ENCODE assay signal across 17 cellular contexts in the genomic region with DNA sequence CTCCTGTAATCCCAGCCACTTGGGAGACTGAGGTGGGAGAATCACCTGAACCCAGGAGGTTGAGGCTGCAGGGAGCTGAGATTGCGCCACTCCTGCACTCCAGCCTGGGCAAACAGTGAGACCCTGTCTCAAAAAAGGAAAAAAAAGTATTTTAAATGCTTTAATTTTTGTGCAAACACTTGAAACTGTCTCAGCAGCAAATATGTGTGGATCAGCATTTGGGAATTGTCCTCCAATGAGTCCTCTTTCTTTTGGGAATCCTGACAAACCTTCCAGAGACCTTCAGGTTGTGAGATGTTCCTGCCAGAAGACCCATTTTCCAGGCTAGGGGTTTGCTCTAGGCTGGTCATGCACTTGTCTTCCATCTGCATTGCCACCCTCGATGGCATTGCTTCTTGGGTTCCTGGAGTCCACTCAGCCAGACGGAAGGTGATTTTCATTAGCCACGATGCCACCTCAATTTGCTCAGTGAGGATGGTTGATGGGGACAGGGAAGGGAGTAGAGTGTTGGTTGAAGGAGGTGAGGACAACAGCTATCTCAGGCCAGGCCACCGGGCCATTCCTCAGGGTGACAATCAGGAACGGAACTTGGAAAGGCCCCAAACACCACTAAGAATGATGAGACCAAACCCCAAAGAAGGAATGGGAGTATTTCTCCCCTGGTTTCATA. TPM values are rescaled to one million over a fixed set of nuclear protein-coding genes. Genes with fewer than 3 reads are reported as not detected.
A peak's percentile ranks its signal among the peaks of the same experiment; 100 is the strongest.
DNase-seq lines count a peak whose midpoint lies in the region; ATAC-seq, FAIRE-seq and TF ChIP-seq lines count a peak whose summit lies in the region.
"Had no signal": no experiment of that assay in that cellular context is flagged by ENCODE, and none has a peak within 500 bp of the region (broad histone marks: within the 10 kb centered on the region; RNA-seq: fewer than 3 reads in every experiment).

No MANE protein-coding gene starts in this region.

- TF ChIP-seq RAD21 in H1 (IDR thresholded peaks at IDR 0.05 in 1 of 2, conservative IDR thresholded peaks at IDR 0.05 in 1 of 2; ENCODE audit: low read depth in 2 of 2, low read length in 2 of 2) = no peak

- H2AFZ ChIP-seq in H1 (ENCODE audit: low read length) (no peak overlapping the region), hepatocyte (no peak overlapping the region)
- H2AFZ ChIP-seq: GM23338 had no signal

- no peaks in the 10 kb centered on the region for H3K79me2 ChIP-seq in H1 (ENCODE audit: control insufficient read depth in 1 of 2, insufficient read depth in 2 of 2, low read length in 2 of 2)
- no peaks in the 10 kb centered on the region for H3K79me2 ChIP-seq in hepatocyte

- H3K27me3 ChIP-seq in H1 (replicated peaks in 1 of 4; ENCODE audit: control insufficient read depth in 3 of 4, extremely low read depth in 1 of 4, insufficient read depth in 3 of 4, low read length in 3 of 4) (no peaks in the 10 kb centered on the region), hepatocyte (no peaks in the 10 kb centered on the region)
- H3K27me3 ChIP-seq: BLaER1 treated with 17β-estradiol and CSF1 and Interleukin-3, amounts not matched to agents 10 nM and 100 nM had no signal

- no peak overlapping the region for H2BK120ac ChIP-seq in H1 (replicated peaks; ENCODE audit: low read depth, low read length)

- peak; percentile 67 for DNase-seq in cardiac septum (ENCODE audit: low spot score)
- no peak for DNase-seq in Right ventricle myocardium superior
- no peak for DNase-seq in H1 (ENCODE audit: low read depth in 1 of 2, low spot score in 2 of 2)
- peak; percentile 6 for DNase-seq in mucosa of gallbladder (ENCODE audit: low spot score)
- no peak for DNase-seq in LoVo (ENCODE audit: low spot score)
- DNase-seq in 8988T = no peak
- DNase-seq in hepatocyte (ENCODE audit: low spot score) = no peak
- DNase-seq: CD8-positive, alpha-beta memory T cell; DMS79; NCI-H187; NCI-H345; NCI-H526 treated with DMSO at 0.1 percent for 48 hours had no signal

- H3K56ac ChIP-seq in H1 (replicated peaks; ENCODE audit: insufficient read length, low read depth, low read length) = no peak overlapping the region

- no peak for TF ChIP-seq POLR2A in H1 (IDR thresholded peaks at IDR 0.05; ENCODE audit: control extremely low read depth in 1 of 2, low read depth in 2 of 2, low read length in 2 of 2)

- intact Hi-C loops in cardiac septum (cut with DNase I) (loop anchor here (5.0 to 10.0 kb wide), 3 partner anchors 172 to 680 kb away; a partner anchor contains a TSS), Right ventricle myocardium superior (cut with DNase I) (loop anchor here (5.0 kb wide), 1 partner anchor 207 kb away; no protein-coding TSS in a partner anchor)

- H2BK20ac ChIP-seq in H1 (ENCODE audit: low read length) = no peak overlapping the region

- no peak overlapping the region for H3K18ac ChIP-seq in H1 (ENCODE audit: extremely low read depth, low read length)

- H3K23ac ChIP-seq in H1 (ENCODE audit: insufficient read length) = no peak overlapping the region

- no peak for ATAC-seq in Right ventricle myocardium superior (ENCODE audit: poor library complexity)
- ATAC-seq: A549, GM23338 had no signal

- no peak overlapping the region for H4K91ac ChIP-seq in H1 (replicated peaks; ENCODE audit: insufficient read length, low read length)

- H3K9me2 ChIP-seq in hepatocyte (replicated peaks; ENCODE audit: insufficient read depth) = no peaks in the 10 kb centered on the region

- H3K23me2 ChIP-seq in H1 (ENCODE audit: low read depth, low read length) = no peaks in the 10 kb centered on the region

- H3K79me1 ChIP-seq in H1 (ENCODE audit: low read depth, low read length) = no peaks in the 10 kb centered on the region

- POLR2A ChIA-PET in H1 (lab: Charles Lee; ENCODE audit: partially characterized antibody) = no interaction called here

- no peaks in the 10 kb centered on the region; a peak in 1 of 4 replicates for H3K9me3 ChIP-seq in H1 (ENCODE audit: insufficient read depth in 2 of 2, low read depth in 1 of 2, low read length in 1 of 2)
- no peaks in the 10 kb centered on the region for H3K9me3 ChIP-seq in hepatocyte (ENCODE audit: low read depth)
- H3K9me3 ChIP-seq: A549; BLaER1 treated with 17β-estradiol and CSF1 and Interleukin-3, amounts not matched to agents 10 nM and 100 nM had no signal

- H4K5ac ChIP-seq in H1 (ENCODE audit: insufficient read length, low read depth, low read length) = no peak overlapping the region

- H3K36me3 ChIP-seq in H1 (ENCODE audit: control insufficient read depth in 2 of 4, insufficient read depth in 4 of 4, low read length in 3 of 4) (no peaks in the 10 kb centered on the region; a peak in 1 of 8 replicates), hepatocyte (replicated peaks; ENCODE audit: insufficient read depth, low read depth) (no peaks in the 10 kb centered on the region)
- H3K36me3 ChIP-seq: BLaER1 treated with 17β-estradiol and CSF1 and Interleukin-3, amounts not matched to agents 10 nM and 100 nM had no signal

- H3K27ac ChIP-seq in H1 (ENCODE audit: low read depth, low read length) (no peak overlapping the region), hepatocyte (no peak overlapping the region)
- H3K27ac ChIP-seq: A549; BLaER1 treated with 17β-estradiol and CSF1 and Interleukin-3, amounts not matched to agents 10 nM and 100 nM had no signal

- no peak for FAIRE-seq in H1 (lab: Jason Lieb, UNC)
- FAIRE-seq: A549, D721Med had no signal

- H3K4me3 ChIP-seq in H1 (ENCODE audit: extremely low read depth in 1 of 4, insufficient read depth in 2 of 4, low read depth in 3 of 4, low read length in 4 of 4) (no peak overlapping the region), hepatocyte (no peak overlapping the region)
- H3K4me3 ChIP-seq: A549; BLaER1 treated with 17β-estradiol and CSF1 and Interleukin-3, amounts not matched to agents 10 nM and 100 nM; GM23338 had no signal

- H3K4me1 ChIP-seq in H1 (replicated peaks in 1 of 4; ENCODE audit: control insufficient read depth in 3 of 4, insufficient read depth in 4 of 4, low read length in 3 of 4) (peaks cover 0 to 16% (median 12%) of the 10 kb centered on the region in 4 experiments; a peak in 6 of 7 replicates), hepatocyte (ENCODE audit: insufficient read depth) (peaks cover 3% of the 10 kb centered on the region)
- H3K4me1 ChIP-seq: A549; BLaER1 treated with 17β-estradiol and CSF1 and Interleukin-3, amounts not matched to agents 10 nM and 100 nM had no signal

- no peak overlapping the region for H3K14ac ChIP-seq in H1 (ENCODE audit: insufficient read length)

- H2BK15ac ChIP-seq in H1 (ENCODE audit: low read length) = peak overlapping the region; percentile 77; the same call in 1 of the 2 replicates

- CTCF ChIA-PET in H1 (lab: Charles Lee; ENCODE audit: partially characterized antibody) = interaction anchor here (1.5 to 3.1 kb wide), 4 partner anchors 175 to 218 kb away, joined by 4 to 18 read pairs (median 6); no protein-coding TSS in a partner anchor

- no peak overlapping the region for H4K8ac ChIP-seq in H1 (ENCODE audit: extremely low read depth, insufficient read depth, low read length)

- no peak overlapping the region for H3K9ac ChIP-seq in H1 (replicated peaks in 1 of 4; ENCODE audit: extremely low read depth in 1 of 4, low read depth in 3 of 4, low read length in 3 of 4)
- H3K9ac ChIP-seq: BLaER1 treated with 17β-estradiol and CSF1 and Interleukin-3, amounts not matched to agents 10 nM and 100 nM had no signal

- H3K4ac ChIP-seq in H1 (replicated peaks; ENCODE audit: insufficient read length, low read depth, low read length) = no peak overlapping the region

- H2BK5ac ChIP-seq in H1 (ENCODE audit: low read depth, low read length) = no peak overlapping the region

- H3K4me2 ChIP-seq in H1 (ENCODE audit: insufficient read depth in 1 of 2, low read depth in 2 of 2, low read length in 2 of 2) (no peak overlapping the region), hepatocyte (no peak overlapping the region)
- H3K4me2 ChIP-seq: A549; BLaER1 treated with 17β-estradiol and CSF1 and Interleukin-3, amounts not matched to agents 10 nM and 100 nM; GM23338 had no signal

- H4K20me1 ChIP-seq in H1 (replicated peaks in 1 of 2; ENCODE audit: control insufficient read depth in 1 of 2, insufficient read depth in 2 of 2, low read length in 2 of 2) = peaks cover 0 to 3% of the 10 kb centered on the region in 2 experiments
- no peaks in the 10 kb centered on the region for H4K20me1 ChIP-seq in hepatocyte (ENCODE audit: insufficient read depth, poor library complexity, severe bottlenecking)

- H2BK12ac ChIP-seq in H1 (ENCODE audit: low read depth, low read length) = no peak overlapping the region

- no peak for TF ChIP-seq CTCF in H1 (IDR thresholded peaks at IDR 0.05; ENCODE audit: control extremely low read depth in 1 of 3, insufficient read depth in 1 of 3, low read depth in 1 of 3, low read length in 3 of 3)
- TF ChIP-seq CTCF in hepatocyte (IDR thresholded peaks at IDR 0.05; ENCODE audit: poor library complexity) = no peak

- TF ChIP-seq EP300 in H1 (IDR thresholded peaks at IDR 0.05; ENCODE audit: borderline replicate concordance in 1 of 2, low read depth in 2 of 2, low read length in 2 of 2) = no peak

- no peak overlapping the region for H2AK5ac ChIP-seq in H1 (ENCODE audit: low read depth, low read length)

- whole genome bisulfite sequencing in H1 (ENCODE audit: extremely low coverage in 1 of 2, insufficient coverage in 1 of 2, insufficient read length in 1 of 2, insufficient replicate concordance in 2 of 2, low coverage in 1 of 2, low lambda C conversion rate in 2 of 2, missing lambda C conversion rate in 1 of 2), 2 experiments = 91% methylated on average over 6 of the region's 6 CpGs; no CpG with 5 or more reads in 1 of the 2 experiments
- 95% methylated on average over 6 of the region's 6 CpGs for WGBS in hepatocyte (ENCODE audit: low lambda C conversion rate, missing lambda C conversion rate)

TF ChIP-seq in H1, 55 proteins besides CTCF, POLR2A, EP300 and RAD21 (continues in another document):
- TF ChIP-seq CHD1 (IDR thresholded peaks at IDR 0.05; ENCODE audit: low read depth, low read length) (no peak), TAF7 (optimal IDR thresholded peaks at IDR 0.05; ENCODE audit: borderline replicate concordance, low read depth, low read length) (no peak), SIRT6 (IDR thresholded peaks at IDR 0.05; ENCODE audit: low read length) (no peak), TEAD4 (IDR thresholded peaks at IDR 0.05; ENCODE audit: low read depth, low read length) (no peak)

RNA-seq across cellular contexts. Expression of a gene that starts 55.4 kb away (rescaled TPM):
- total RNA-seq in cardiac septum = 0.65 TPM
- 1.8 TPM for total RNA-seq in Right ventricle myocardium superior
- total RNA-seq in H1 (2021; fragmentation: NEBNext Ultra II Directional; extraction: Animal tissue kit (Norgen Biotek cat#: 25700)) = 22.4 and 25.7 TPM in 2 replicates
- polyA plus RNA-seq in H1 (2011; rRNA removed) = 24.9 and 31.8 TPM in 2 replicates
- polyA plus RNA-seq in H1 (2011; cell fraction: cytosol; rRNA removed) = 20.5 TPM
- polyA plus RNA-seq in H1 (2011; cell fraction: nucleus; rRNA removed) = 32.8 TPM
- 12.9 to 23.2 TPM (median 21.1 TPM) in 4 replicates for polyA plus RNA-seq in H1 (2012, experiment 1 of 2)
- 18.0 TPM for polyA plus RNA-seq in H1 (2012, experiment 2 of 2)
- polyA plus RNA-seq in H1 (2013, experiment 1 of 2) = 36.9 TPM
- 38.9 TPM for polyA plus RNA-seq in H1 (2013, experiment 2 of 2)
- 14.8 and 15.0 TPM in 2 replicates for polyA minus RNA-seq in H1 (2011; rRNA and poly(A)+ RNA removed)
- polyA minus RNA-seq in H1 (2011; cell fraction: cytosol; rRNA and poly(A)+ RNA removed) = 12.3 TPM
- polyA minus RNA-seq in H1 (2011; cell fraction: nucleus; rRNA and poly(A)+ RNA removed) = 9.7 TPM
- total RNA-seq in mucosa of gallbladder = 193 TPM
- total RNA-seq in hepatocyte = 80.8 and 85.2 TPM in 2 replicates
- 81.4 and 93.3 TPM in 2 replicates for polyA plus RNA-seq in hepatocyte
- total RNA-seq: LHCN-M2 had no signal
- polyA plus RNA-seq: CD8-positive, alpha-beta memory T cell had no signal

Comparison
In these comparisons a context has a peak if more than half of its experiments do, and no peak if none do; other contexts are left out.
1. DNase-seq: peak in cardiac septum (single experiment) and mucosa of gallbladder (single experiment); none in Right ventricle myocardium superior (single experiment), H1 (0 of 2), LoVo (single experiment), 8988T (single experiment) and hepatocyte (single experiment).